8 cellular contexts compared by ENCODE assay signal in genomic region chr4:26319467-26320158, GRCh38. TPM values are rescaled to one million over a fixed set of nuclear protein-coding genes. Genes with fewer than 3 reads are reported as not detected.
A peak's percentile ranks its signal among the peaks of the same experiment; 100 is the strongest.
DNase-seq lines count a peak whose midpoint lies in the region; ATAC-seq and TF ChIP-seq lines count a peak whose summit lies in the region.

No MANE protein-coding gene starts in this region.

- H3K36me3 Mint-ChIP-seq in Caco-2 (ENCODE audit: insufficient read depth, unreplicated experiment), result peaks cover 30% of the 10 kb centered on the region
- H3K36me3 Mint-ChIP-seq in effector memory CD8-positive, alpha-beta T cell (ENCODE audit: insufficient read depth), result peaks cover 45% of the 10 kb centered on the region
- peaks cover 3% of the 10 kb centered on the region for H3K36me3 Mint-ChIP-seq in memory B cell

- CTCF ChIA-PET in Caco-2 (lab: Charles Lee), result interaction anchor here (0.7 kb wide), 1 partner anchor 53 kb away, joined by 4 read pairs; no protein-coding TSS in a partner anchor

- H3K4me3 Mint-ChIP-seq in Caco-2 (ENCODE audit: unreplicated experiment) (peak overlapping the region; percentile 88), memory B cell (peak overlapping the region; percentile 99)
- peak overlapping the region; percentile 89 to 93 for H3K4me3 Mint-ChIP-seq in effector memory CD8-positive, alpha-beta T cell

- no TSS peak for BruUV-seq in Caco-2 (replicated peaks; lab: Mats Ljungman, UMichigan)

- peak overlapping the region; percentile 76 for H3K27ac Mint-ChIP-seq in Caco-2 (ENCODE audit: unreplicated experiment)
- peak overlapping the region; percentile 96 to 97 for H3K27ac Mint-ChIP-seq in effector memory CD8-positive, alpha-beta T cell
- peak overlapping the region; percentile 97 for H3K27ac Mint-ChIP-seq in memory B cell

- H3K36me3 ChIP-seq in Caco-2 (ENCODE audit: control insufficient read depth, insufficient read depth, low read length), result no peaks in the 10 kb centered on the region

- H3K4me3 ChIP-seq in Caco-2 (ENCODE audit: low read depth, low read length), result peak overlapping the region; percentile 72

- H3K27me3 Mint-ChIP-seq in Caco-2 (ENCODE audit: insufficient read depth, unreplicated experiment), result no peaks in the 10 kb centered on the region
- no peaks in the 10 kb centered on the region for H3K27me3 Mint-ChIP-seq in effector memory CD8-positive, alpha-beta T cell
- no peaks in the 10 kb centered on the region for H3K27me3 Mint-ChIP-seq in memory B cell

- H3K9me3 ChIP-seq in Caco-2, result peaks cover 2% of the 10 kb centered on the region; the same call in 1 of the 2 replicates

- peaks cover 5% of the 10 kb centered on the region for H3K4me1 Mint-ChIP-seq in Caco-2 (ENCODE audit: low read depth, unreplicated experiment)
- peaks cover 28 to 42% of the 10 kb centered on the region in 2 donors for H3K4me1 Mint-ChIP-seq in effector memory CD8-positive, alpha-beta T cell (ENCODE audit: low read depth in 2 of 2)
- peaks cover 21% of the 10 kb centered on the region for H3K4me1 Mint-ChIP-seq in memory B cell

- intact Hi-C loops in Caco-2 (cut with micrococcal nuclease; ENCODE audit: unreplicated experiment), result loop anchor here (1.0 to 10.0 kb wide), 3 partner anchors 67 to 295 kb away; no protein-coding TSS in a partner anchor

- POLR2A ChIA-PET in Caco-2 (lab: Charles Lee), result interaction anchor here (0.6 to 0.7 kb wide), 2 partner anchors 158 to 1132 kb away, joined by 3 to 7 read pairs; no protein-coding TSS in a partner anchor

- DNase-seq in Caco-2, result peak; percentile 98 to 99
- peak; percentile 100 for DNase-seq in HT-29 (ENCODE audit: low spot score)
- peak; percentile 98 for DNase-seq in NK-92 treated with Interleukin-12 subunit alpha and Interleukin-12 subunit beta, amount 100 ng/mL, for 24 hours (lab: John Stamatoyannopoulos, UW)
- DNase-seq in activated CD8-positive, alpha-beta memory T cell treated with anti-CD3 and anti-CD28 coated beads for 48 hours (ENCODE audit: low read depth in 2 of 3, low spot score in 2 of 3), result peak; percentile 91 to 96 (median 96)
- DNase-seq in effector memory CD8-positive, alpha-beta T cell, result peak; percentile 89 to 94 (median 93)
- DNase-seq in memory B cell (ENCODE audit: low spot score in 2 of 2), result peak; percentile 88 to 89
- peak; percentile 91 for DNase-seq in stimulated activated CD8-positive, alpha-beta memory T cell treated with anti-CD3 and anti-CD28 coated beads, Interleukin-12 subunit alpha, Interleukin-12 subunit beta, amount 100 ng/mL, for 1 hour (ENCODE audit: low read depth)

- ATAC-seq in GM21360 (IDR thresholded peaks at IDR 0.05; ENCODE audit: unreplicated experiment) (peak; percentile 72), memory B cell (ENCODE audit: low read depth) (peak; percentile 70)
- peak; percentile 64 for ATAC-seq in effector memory CD8-positive, alpha-beta T cell (replicated peaks)

- peak in 1 of 2 experiments; percentile 14 for TF ChIP-seq CTCF in Caco-2 (IDR thresholded peaks at IDR 0.05; ENCODE audit: insufficient read depth in 1 of 2, low read depth in 1 of 2, low read length in 1 of 2, severe bottlenecking in 1 of 2, unreplicated experiment in 1 of 2)

- H3K4me1 ChIP-seq in Caco-2, result peaks cover 12% of the 10 kb centered on the region; the same call in 1 of the 2 replicates

- H3K9me3 Mint-ChIP-seq in Caco-2 (ENCODE audit: unreplicated experiment) (peaks cover 32% of the 10 kb centered on the region), memory B cell (peaks cover 12% of the 10 kb centered on the region)
- H3K9me3 Mint-ChIP-seq in effector memory CD8-positive, alpha-beta T cell, result peaks cover 0 to 4% of the 10 kb centered on the region in 2 donors

- no peaks in the 10 kb centered on the region for H3K27me3 ChIP-seq in Caco-2 (replicated peaks; ENCODE audit: control insufficient read depth, insufficient read depth, low read length)

RNA-seq across cellular contexts. Expression of gene RBPJ, which starts 1.2 kb away (rescaled TPM):
- total RNA-seq in Caco-2 (2022), result 35.8 and 38.8 TPM in 2 replicates
- total RNA-seq in HT-29 (2014; rRNA removed; shearing (Covaris generic)), result 17.8 and 23.8 TPM in 2 replicates

Comparison
In these comparisons a context has a peak if more than half of its experiments do, and no peak if none do; other contexts are left out.
1. Peak in every context shown above with its lines: DNase-seq, ATAC-seq and H3K4me3 ChIP-seq.